ENCODE assay signal across 12 cellular contexts in the genomic region with DNA sequence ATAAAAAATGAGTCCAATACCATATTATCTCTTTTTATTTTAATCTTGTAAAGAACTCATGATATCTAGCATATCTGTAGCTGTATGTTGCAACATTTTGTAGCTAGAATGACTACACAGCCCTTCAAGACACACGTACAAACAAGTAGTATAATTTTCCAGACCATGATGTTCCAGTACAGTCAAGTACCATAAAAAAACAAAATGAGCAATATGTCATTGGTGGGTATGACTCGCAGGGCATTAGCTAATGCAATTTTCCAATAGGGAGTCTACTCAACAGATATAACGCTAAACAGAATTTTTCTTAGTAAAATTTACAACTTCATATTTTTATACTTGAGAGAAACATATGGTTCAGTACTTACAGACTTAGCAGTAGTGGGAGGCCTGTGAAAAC. TPM values are rescaled to one million over a fixed set of nuclear protein-coding genes. Genes with fewer than 3 reads are reported as not detected.
A peak's percentile ranks its signal among the peaks of the same experiment; 100 is the strongest.
DNase-seq lines count a peak whose midpoint lies in the region; ATAC-seq and TF ChIP-seq lines count a peak whose summit lies in the region.
"Had no signal": no experiment of that assay in that cellular context is flagged by ENCODE, and none has a peak within 500 bp of the region (broad histone marks: within the 10 kb centered on the region; RNA-seq: fewer than 3 reads in every experiment).

No MANE protein-coding gene starts in this region.

- DNase-seq in HFF-Myc (ENCODE audit: extremely low read depth, low read depth), result peak; percentile 26
- peak; percentile 84 for DNase-seq in adipocyte (ENCODE audit: low read depth)
- DNase-seq in SK-N-DZ (ENCODE audit: low spot score), result no peak
- DNase-seq in stimulated activated CD4-positive, alpha-beta T cell treated with anti-CD3 and anti-CD28 coated beads, Interleukin-4, amount 100 ng/mL, for 24 hours, result no peak
- no peak for DNase-seq in activated CD4-positive, alpha-beta T cell treated with anti-CD3 and anti-CD28 coated beads for 1 hour
- DNase-seq: activated CD4-positive, alpha-beta T cell treated with anti-CD3 and anti-CD28 coated beads, Interleukin-2, amount 50 U/mL, for 4 hours; CD8-positive, alpha-beta memory T cell; GF-D8; NCI-H345; T-helper 2 cell had no signal

- 54 to 78% methylated on average over 3 of the region's 3 CpGs for WGBS in gastroesophageal sphincter (ENCODE audit: low coverage in 1 of 2), 2 donors

- no peak for TF ChIP-seq POLR2A in gastroesophageal sphincter (IDR thresholded peaks at IDR 0.05)

- H3K9ac ChIP-seq in adipocyte (ENCODE audit: low read length) (no peak overlapping the region), subcutaneous abdominal adipose tissue (ENCODE audit: low read length in 5 of 5) (peak overlapping the region in 1 of 5 donors; percentile 35)

- H3K27me3 ChIP-seq in adipocyte (replicated peaks; ENCODE audit: control insufficient read depth, insufficient read depth, low read length), result no peaks in the 10 kb centered on the region
- no peaks in the 10 kb centered on the region for H3K27me3 ChIP-seq in gastroesophageal sphincter
- no peaks in the 10 kb centered on the region for H3K27me3 ChIP-seq in subcutaneous abdominal adipose tissue (ENCODE audit: control insufficient read depth in 5 of 5, insufficient read depth in 4 of 5, low read length in 5 of 5)

- ATAC-seq in gastroesophageal sphincter, result peak; percentile 61

- no peak for TF ChIP-seq CTCF in HFF-Myc (IDR thresholded peaks at IDR 0.05; ENCODE audit: low read depth, low read length, missing control alignments)
- TF ChIP-seq CTCF in gastroesophageal sphincter (IDR thresholded peaks at IDR 0.05), result no peak

- H3K4me1 ChIP-seq in adipocyte (ENCODE audit: control insufficient read depth, insufficient read depth, low read length), result peaks cover 85% of the 10 kb centered on the region
- no peaks in the 10 kb centered on the region for H3K4me1 ChIP-seq in gastroesophageal sphincter
- peaks cover 0 to 38% (median 11%) of the 10 kb centered on the region in 5 donors for H3K4me1 ChIP-seq in subcutaneous abdominal adipose tissue (ENCODE audit: control insufficient read depth in 5 of 5, insufficient read depth in 5 of 5, low read length in 5 of 5)

- H3K27ac ChIP-seq in gastroesophageal sphincter (no peak overlapping the region), subcutaneous abdominal adipose tissue (ENCODE audit: low read depth, low read length) (peak overlapping the region; percentile 45)

- H3K36me3 ChIP-seq in adipocyte (ENCODE audit: control insufficient read depth, insufficient read depth, low read length, severe bottlenecking), result no peaks in the 10 kb centered on the region
- no peaks in the 10 kb centered on the region for H3K36me3 ChIP-seq in gastroesophageal sphincter
- no peaks in the 10 kb centered on the region for H3K36me3 ChIP-seq in subcutaneous abdominal adipose tissue (ENCODE audit: control insufficient read depth in 5 of 5, insufficient read depth in 5 of 5, low read length in 5 of 5)

- no peak for TF ChIP-seq EP300 in gastroesophageal sphincter (IDR thresholded peaks at IDR 0.05)

- H3K4me3 ChIP-seq in HFF-Myc (replicated peaks; ENCODE audit: low read depth, low read length) (no peak overlapping the region), adipocyte (ENCODE audit: low read length) (no peak overlapping the region), gastroesophageal sphincter (no peak overlapping the region), subcutaneous abdominal adipose tissue (ENCODE audit: low read depth in 1 of 5, low read length in 5 of 5) (no peak overlapping the region)

- H3K9me3 ChIP-seq in adipocyte (ENCODE audit: control insufficient read depth, low read length) (no peaks in the 10 kb centered on the region), gastroesophageal sphincter (no peaks in the 10 kb centered on the region), subcutaneous abdominal adipose tissue (ENCODE audit: control insufficient read depth in 5 of 5, low read length in 5 of 5) (no peaks in the 10 kb centered on the region)

RNA-seq across cellular contexts. Expression of a gene that starts 53.6 kb away (rescaled TPM):
- 100 to 1,000 TPM; 151 to 222 (median 164) TPM for total RNA-seq in gastroesophageal sphincter
- 37.9 and 38.6 TPM in 2 replicates for polyA plus RNA-seq in SK-N-DZ (2014; cell fraction: cytosol; rRNA removed)
- polyA plus RNA-seq in SK-N-DZ (2014; cell fraction: nucleus; rRNA removed), result 24.1 and 32.0 TPM in 2 replicates

Comparison
In these comparisons a context has a peak if more than half of its experiments do, and no peak if none do; other contexts are left out.
1. DNase-seq: peak in HFF-Myc (single experiment) and adipocyte (single experiment); none in SK-N-DZ (single experiment), stimulated activated CD4-positive, alpha-beta T cell treated with anti-CD3 and anti-CD28 coated beads, Interleukin-4, amount 100 ng/mL, for 24 hours (single experiment) and activated CD4-positive, alpha-beta T cell treated with anti-CD3 and anti-CD28 coated beads for 1 hour (single experiment).